8 cellular contexts compared by ENCODE assay signal in genomic region chr15:40160689-40161688, GRCh38. TPM values are rescaled to one million over a fixed set of nuclear protein-coding genes. Genes with fewer than 3 reads are reported as not detected.
DNase-seq lines count a peak whose midpoint lies in the region; ATAC-seq and TF ChIP-seq lines count a peak whose summit lies in the region.

A gene with protein sequence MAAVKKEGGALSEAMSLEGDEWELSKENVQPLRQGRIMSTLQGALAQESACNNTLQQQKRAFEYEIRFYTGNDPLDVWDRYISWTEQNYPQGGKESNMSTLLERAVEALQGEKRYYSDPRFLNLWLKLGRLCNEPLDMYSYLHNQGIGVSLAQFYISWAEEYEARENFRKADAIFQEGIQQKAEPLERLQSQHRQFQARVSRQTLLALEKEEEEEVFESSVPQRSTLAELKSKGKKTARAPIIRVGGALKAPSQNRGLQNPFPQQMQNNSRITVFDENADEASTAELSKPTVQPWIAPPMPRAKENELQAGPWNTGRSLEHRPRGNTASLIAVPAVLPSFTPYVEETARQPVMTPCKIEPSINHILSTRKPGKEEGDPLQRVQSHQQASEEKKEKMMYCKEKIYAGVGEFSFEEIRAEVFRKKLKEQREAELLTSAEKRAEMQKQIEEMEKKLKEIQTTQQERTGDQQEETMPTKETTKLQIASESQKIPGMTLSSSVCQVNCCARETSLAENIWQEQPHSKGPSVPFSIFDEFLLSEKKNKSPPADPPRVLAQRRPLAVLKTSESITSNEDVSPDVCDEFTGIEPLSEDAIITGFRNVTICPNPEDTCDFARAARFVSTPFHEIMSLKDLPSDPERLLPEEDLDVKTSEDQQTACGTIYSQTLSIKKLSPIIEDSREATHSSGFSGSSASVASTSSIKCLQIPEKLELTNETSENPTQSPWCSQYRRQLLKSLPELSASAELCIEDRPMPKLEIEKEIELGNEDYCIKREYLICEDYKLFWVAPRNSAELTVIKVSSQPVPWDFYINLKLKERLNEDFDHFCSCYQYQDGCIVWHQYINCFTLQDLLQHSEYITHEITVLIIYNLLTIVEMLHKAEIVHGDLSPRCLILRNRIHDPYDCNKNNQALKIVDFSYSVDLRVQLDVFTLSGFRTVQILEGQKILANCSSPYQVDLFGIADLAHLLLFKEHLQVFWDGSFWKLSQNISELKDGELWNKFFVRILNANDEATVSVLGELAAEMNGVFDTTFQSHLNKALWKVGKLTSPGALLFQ (plus strand): TSS chr15:40161069. CDS start chr15:40161221, 152 bp downstream.

- H3K36me3 ChIP-seq in BE2C = peaks cover 12% of the 10 kb centered on the region

- no peaks in the 10 kb centered on the region for H3K4me1 ChIP-seq in BE2C

- TF ChIP-seq CTCF in BE2C (IDR thresholded peaks at IDR 0.05; ENCODE audit: low read depth, low read length) = no peak
- TF ChIP-seq CTCF in choroid plexus epithelial cell (conservative IDR thresholded peaks at IDR 0.05; ENCODE audit: low read depth, low read length) = no peak

- H3K4me3 ChIP-seq in BE2C (ENCODE audit: low read depth, low read length) (peak within 1 kb of the TSS; percentile 92), choroid plexus epithelial cell (ENCODE audit: low read depth, low read length) (peak within 1 kb of the TSS; percentile 96)

- H3K27me3 ChIP-seq in BE2C = no peaks in the 10 kb centered on the region

- peak; percentile 90 for ATAC-seq in HG03432 (IDR thresholded peaks at IDR 0.05; ENCODE audit: unreplicated experiment)

- peak; percentile 95 for DNase-seq in BE2C
- DNase-seq in GM19238 (ENCODE audit: insufficient read length, low spot score) = peak; percentile 95
- DNase-seq in NCI-H510A (lab: John Stamatoyannopoulos, UW) = peak; percentile 84
- peak; percentile 91 for DNase-seq in activated CD4-positive, CD25-positive, alpha-beta regulatory T cell treated with anti-CD3 and anti-CD28 coated beads, Interleukin-2, amount 50 U/mL, for 72 hours
- DNase-seq in choroid plexus epithelial cell (ENCODE audit: low read depth) = peak; percentile 94
- DNase-seq in kidney tubule cell (ENCODE audit: low spot score) = peak; percentile 92
- peak; percentile 74 to 89 for DNase-seq in stimulated activated CD4-positive, alpha-beta T cell treated with anti-CD3 and anti-CD28 coated beads, Interleukin-1b, Interleukin-23, amount 100 ng/mL, for 1 hour (ENCODE audit: low read depth in 2 of 2)

- H3K9me3 ChIP-seq in BE2C = no peaks in the 10 kb centered on the region

RNA-seq across cellular contexts. Expression of the gene that starts here (rescaled TPM):
- polyA plus RNA-seq in BE2C (2012; ENCODE audit: insufficient read depth, insufficient read length, low read depth) = 7.8 TPM

Comparison
In these comparisons a context has a peak if more than half of its experiments do, and no peak if none do; other contexts are left out.
1. Peak in every context shown above with its lines: DNase-seq, ATAC-seq and H3K4me3 ChIP-seq.